In genomic region chr4:8435656-8436121, GRCh38 we compare ENCODE assay signal across 8 cellular contexts. TPM values are rescaled to one million over a fixed set of nuclear protein-coding genes. Genes with fewer than 3 reads are reported as not detected.
A peak's percentile ranks its signal among the peaks of the same experiment; 100 is the strongest.
DNase-seq lines count a peak whose midpoint lies in the region; ATAC-seq and TF ChIP-seq lines count a peak whose summit lies in the region.

No MANE protein-coding gene starts in this region.

- peak; percentile 52 for ATAC-seq in activated CD8-positive, alpha-beta memory T cell treated with anti-CD3 and anti-CD28 coated beads, Interleukin-2, amount 10 ng/mL, durations not matched to agents 7 days and 5 days
- ATAC-seq in HG03025 (IDR thresholded peaks at IDR 0.05; ENCODE audit: low FRiP score, unreplicated experiment): peak; percentile 69
- peak; percentile 42 for ATAC-seq in activated T-helper 17 cell treated with anti-CD3 and anti-CD28 coated beads, Interleukin-2, amount 50 U/mL, for 72 hours (replicated peaks)

- peak overlapping the region; percentile 74 for H3K4me3 Mint-ChIP-seq in activated CD8-positive, alpha-beta memory T cell treated with anti-CD3 and anti-CD28 coated beads, Interleukin-2, amount 10 ng/mL, durations not matched to agents 7 days and 5 days
- peak overlapping the region; percentile 100 for H3K4me3 Mint-ChIP-seq in activated T-helper 17 cell treated with anti-CD3 and anti-CD28 coated beads, Interleukin-2, amount 50 U/mL, for 72 hours
- H3K4me3 Mint-ChIP-seq in mesothelial cell of epicardium: peak overlapping the region; percentile 66

- H3K9me3 Mint-ChIP-seq in activated CD8-positive, alpha-beta memory T cell treated with anti-CD3 and anti-CD28 coated beads, Interleukin-2, amount 10 ng/mL, durations not matched to agents 7 days and 5 days (ENCODE audit: low read depth): no peaks in the 10 kb centered on the region
- H3K9me3 Mint-ChIP-seq in activated T-helper 17 cell treated with anti-CD3 and anti-CD28 coated beads, Interleukin-2, amount 50 U/mL, for 72 hours: no peaks in the 10 kb centered on the region
- no peaks in the 10 kb centered on the region for H3K9me3 Mint-ChIP-seq in mesothelial cell of epicardium

- H3K27me3 Mint-ChIP-seq in activated CD8-positive, alpha-beta memory T cell treated with anti-CD3 and anti-CD28 coated beads, Interleukin-2, amount 10 ng/mL, durations not matched to agents 7 days and 5 days: no peaks in the 10 kb centered on the region
- H3K27me3 Mint-ChIP-seq in activated T-helper 17 cell treated with anti-CD3 and anti-CD28 coated beads, Interleukin-2, amount 50 U/mL, for 72 hours: no peaks in the 10 kb centered on the region
- H3K27me3 Mint-ChIP-seq in mesothelial cell of epicardium (ENCODE audit: low read depth): no peaks in the 10 kb centered on the region

- peaks cover 2% of the 10 kb centered on the region for H3K36me3 Mint-ChIP-seq in activated CD8-positive, alpha-beta memory T cell treated with anti-CD3 and anti-CD28 coated beads, Interleukin-2, amount 10 ng/mL, durations not matched to agents 7 days and 5 days
- peaks cover 12% of the 10 kb centered on the region for H3K36me3 Mint-ChIP-seq in activated T-helper 17 cell treated with anti-CD3 and anti-CD28 coated beads, Interleukin-2, amount 50 U/mL, for 72 hours (ENCODE audit: low read depth)
- no peaks in the 10 kb centered on the region for H3K36me3 Mint-ChIP-seq in mesothelial cell of epicardium

- H3K27ac Mint-ChIP-seq in activated CD8-positive, alpha-beta memory T cell treated with anti-CD3 and anti-CD28 coated beads, Interleukin-2, amount 10 ng/mL, durations not matched to agents 7 days and 5 days: peak overlapping the region; percentile 81
- peak overlapping the region; percentile 83 for H3K27ac Mint-ChIP-seq in activated T-helper 17 cell treated with anti-CD3 and anti-CD28 coated beads, Interleukin-2, amount 50 U/mL, for 72 hours
- H3K27ac Mint-ChIP-seq in mesothelial cell of epicardium: peak overlapping the region; percentile 55

- H3K4me1 Mint-ChIP-seq in activated CD8-positive, alpha-beta memory T cell treated with anti-CD3 and anti-CD28 coated beads, Interleukin-2, amount 10 ng/mL, durations not matched to agents 7 days and 5 days: peaks cover 47% of the 10 kb centered on the region
- peaks cover 30% of the 10 kb centered on the region for H3K4me1 Mint-ChIP-seq in activated T-helper 17 cell treated with anti-CD3 and anti-CD28 coated beads, Interleukin-2, amount 50 U/mL, for 72 hours
- H3K4me1 Mint-ChIP-seq in mesothelial cell of epicardium: peaks cover 68% of the 10 kb centered on the region

- TF ChIP-seq CTCF in mesothelial cell of epicardium (IDR thresholded peaks at IDR 0.05; ENCODE audit: unreplicated experiment): no peak

- DNase-seq in activated CD8-positive, alpha-beta memory T cell treated with anti-CD3 and anti-CD28 coated beads, Interleukin-2, amount 10 ng/mL, durations not matched to agents 7 days and 5 days: peak; percentile 62
- no peak for DNase-seq in activated CD8-positive, alpha-beta memory T cell treated with anti-CD3 and anti-CD28 coated beads, Interleukin-2, amount 50 U/mL, for 4 hours
- DNase-seq in mesothelial cell of epicardium (ENCODE audit: low spot score in 2 of 2, unreplicated experiment in 2 of 2) (no peak), RPMI8226 (no peak), NCI-H2227 (lab: John Stamatoyannopoulos, UW; ENCODE audit: unreplicated experiment) (no peak), SKM-1 treated with dmso at 0.1 percent for 144 hours (lab: John Stamatoyannopoulos, UW; ENCODE audit: unreplicated experiment) (no peak)

- CTCF ChIA-PET in activated CD8-positive, alpha-beta memory T cell treated with anti-CD3 and anti-CD28 coated beads, Interleukin-2, amount 10 ng/mL, durations not matched to agents 7 days and 5 days (lab: Charles Lee): interaction anchor here (1.1 to 1.6 kb wide), 3 partner anchors 9 to 32 kb away, joined by 3 read pairs; no protein-coding TSS in a partner anchor

RNA-seq across cellular contexts. Expression of gene ACOX3, which starts 4.8 kb away (rescaled TPM):
- total RNA-seq in activated CD8-positive, alpha-beta memory T cell treated with anti-CD3 and anti-CD28 coated beads, Interleukin-2, amount 10 ng/mL, durations not matched to agents 7 days and 5 days: 10 to 100 TPM; 11.7 to 13.0 TPM
- total RNA-seq in activated T-helper 17 cell treated with anti-CD3 and anti-CD28 coated beads, Interleukin-2, amount 50 U/mL, for 72 hours: 10 to 100 TPM; 34.4 to 63.6 TPM
- total RNA-seq in mesothelial cell of epicardium: 57.5 to 60.0 TPM (median 59.7 TPM) in 3 replicates

RNA-seq across cellular contexts. Expression of gene TRMT44, which starts 4.9 kb away (rescaled TPM):
- total RNA-seq in activated CD8-positive, alpha-beta memory T cell treated with anti-CD3 and anti-CD28 coated beads, Interleukin-2, amount 10 ng/mL, durations not matched to agents 7 days and 5 days: 10 to 100 TPM; 20.5 to 24.5 TPM
- 10 to 100 TPM; 24.0 to 37.3 TPM for total RNA-seq in activated T-helper 17 cell treated with anti-CD3 and anti-CD28 coated beads, Interleukin-2, amount 50 U/mL, for 72 hours
- total RNA-seq in mesothelial cell of epicardium: 37.9 to 41.7 TPM (median 41.2 TPM) in 3 replicates
